ENCODE assay signal across 8 cellular contexts in genomic region chr22:41512421-41513194, GRCh38. TPM values are rescaled to one million over a fixed set of nuclear protein-coding genes. Genes with fewer than 3 reads are reported as not detected.
DNase-seq lines count a peak whose midpoint lies in the region; ATAC-seq and TF ChIP-seq lines count a peak whose summit lies in the region.

No MANE protein-coding gene starts in this region.

- H2AFZ ChIP-seq in ACC112 (ENCODE audit: low read length, unreplicated experiment) (no peak overlapping the region), KMS-11 (ENCODE audit: low read depth) (no peak overlapping the region; the same call in 1 of the 2 replicates)

- intact Hi-C loops in right lobe of liver (cut with DNase I): loop anchor here (10.0 kb wide), 2 partner anchors 48 to 58 kb away; partner anchors contain the start of genes ACO2 (in 1 of the 2) and PHF5A (in 1 of the 2)

- H3K27ac ChIP-seq in ACC112 (ENCODE audit: low read depth, low read length): 0 out of 2 replicates have a peak overlapping the region, but pooled peaks have one; percentile 32
- peak overlapping the region; percentile 66 for H3K27ac ChIP-seq in KMS-11
- H3K27ac ChIP-seq in right lobe of liver: peak overlapping the region in 1 of 3 donors; percentile 12

- peak overlapping the region; percentile 73 for H3K4me2 ChIP-seq in KMS-11

- WGBS in right lobe of liver (ENCODE audit: insufficient coverage, low coverage, low lambda C conversion rate, missing lambda C conversion rate): 53% methylated on average over 12 of the region's 17 CpGs

- H3K4me3 ChIP-seq in ACC112 (ENCODE audit: low read depth, low read length) (no peak overlapping the region), KMS-11 (IDR thresholded peaks at IDR 0.05; ENCODE audit: insufficient read depth, low read depth, low read length) (no peak overlapping the region), choroid plexus epithelial cell (ENCODE audit: low read depth, low read length) (no peak overlapping the region), right lobe of liver (no peak overlapping the region)

- no peak for TF ChIP-seq POLR2A in right lobe of liver (IDR thresholded peaks at IDR 0.05)

- no peaks in the 10 kb centered on the region for H3K36me3 ChIP-seq in ACC112 (ENCODE audit: insufficient read depth, low read length)
- peaks cover 6% of the 10 kb centered on the region; the same call in 1 of the 2 replicates for H3K36me3 ChIP-seq in KMS-11 (ENCODE audit: insufficient read depth)
- peaks cover 0 to 48% (median 18%) of the 10 kb centered on the region in 4 donors for H3K36me3 ChIP-seq in right lobe of liver

- peak; percentile 69 to 79 (median 70) for ATAC-seq in right lobe of liver
- ATAC-seq in HG02623 (IDR thresholded peaks at IDR 0.05; ENCODE audit: unreplicated experiment): no peak

- H4K20me1 ChIP-seq in KMS-11 (ENCODE audit: insufficient read depth): no peaks in the 10 kb centered on the region

- H3K27me3 ChIP-seq in ACC112 (ENCODE audit: insufficient read depth, low read length) (no peaks in the 10 kb centered on the region), KMS-11 (ENCODE audit: insufficient read depth, low read depth) (no peaks in the 10 kb centered on the region), right lobe of liver (no peaks in the 10 kb centered on the region)

- peaks cover 13% of the 10 kb centered on the region for H3K4me1 ChIP-seq in ACC112 (ENCODE audit: control insufficient read depth, insufficient read depth, low read length, unreplicated experiment)
- H3K4me1 ChIP-seq in KMS-11 (ENCODE audit: low read depth, poor library complexity, severe bottlenecking): peaks cover 53% of the 10 kb centered on the region
- peaks cover 0 to 27% (median 11%) of the 10 kb centered on the region in 4 donors for H3K4me1 ChIP-seq in right lobe of liver

- TF ChIP-seq CTCF in KMS-11 (conservative IDR thresholded peaks at IDR 0.05; ENCODE audit: low read depth, low read length): no peak
- TF ChIP-seq CTCF in choroid plexus epithelial cell (conservative IDR thresholded peaks at IDR 0.05; ENCODE audit: low read depth, low read length): no peak
- no peak for TF ChIP-seq CTCF in right lobe of liver (IDR thresholded peaks at IDR 0.05)

- H3K9me3 ChIP-seq in right lobe of liver: no peaks in the 10 kb centered on the region

- H3K79me2 ChIP-seq in ACC112 (ENCODE audit: control insufficient read depth, insufficient read depth, low read length, unreplicated experiment) (no peaks in the 10 kb centered on the region), KMS-11 (ENCODE audit: insufficient read depth, low read depth) (no peaks in the 10 kb centered on the region)

- DNase-seq in choroid plexus epithelial cell (ENCODE audit: low read depth): peak; percentile 85
- peak in 1 of 3 donors; percentile 81 for DNase-seq in right lobe of liver
- no peak for DNase-seq in middle frontal gyrus (ENCODE audit: extremely low spot score, low spot score)
- no peak for DNase-seq in SKM-1 treated with dmso at 0.1 percent for 144 hours (lab: John Stamatoyannopoulos, UW; ENCODE audit: unreplicated experiment)
- no peak for DNase-seq in effector CD8-positive, alpha-beta T cell (lab: John Stamatoyannopoulos, UW)

- peak overlapping the region; percentile 28 for H3K9ac ChIP-seq in KMS-11

RNA-seq across cellular contexts. Expression of gene POLR3H, which starts 31.7 kb away (rescaled TPM):
- 10 to 100 TPM in 5 of 6 experiments, 1 to 10 TPM in 1; 9.5 to 23.0 (median 18.0) TPM for total RNA-seq in right lobe of liver

RNA-seq across cellular contexts. Expression of gene ACO2, which starts 43.7 kb away (rescaled TPM):
- 100 to 1,000 TPM in 2 of 6 experiments, 10 to 100 TPM in 4; 62.6 to 135 (median 66.8) TPM for total RNA-seq in right lobe of liver

RNA-seq across cellular contexts. Expression of gene PHF5A, which starts 44.1 kb away (rescaled TPM):
- 10 to 100 TPM; 12.1 to 20.7 (median 14.5) TPM for total RNA-seq in right lobe of liver

RNA-seq across cellular contexts. Expression of gene CSDC2, which starts 48.2 kb away (rescaled TPM):
- 1 to 10 TPM in 1 of 6 experiments, under 1 TPM in 4, not detected in 1; 0.31 to 3.8 (median 0.37) TPM for total RNA-seq in right lobe of liver
